Comparison of ENCODE assay signal across 8 cellular contexts in genomic region chr2:120867290-120868231, GRCh38.
DNase-seq lines count a peak whose midpoint lies in the region; ATAC-seq and TF ChIP-seq lines count a peak whose summit lies in the region.

No MANE protein-coding gene starts in this region.

- no peaks in the 10 kb centered on the region for H3K79me2 ChIP-seq in PC-3 (ENCODE audit: low read length)

- H3F3A ChIP-seq in PC-3 (ENCODE audit: low read length, unreplicated experiment), result no peaks in the 10 kb centered on the region

- peak overlapping the region; percentile 76 for H3K4me2 ChIP-seq in PC-3 (ENCODE audit: low read length)

- peak overlapping the region; percentile 58; the same call in 1 of the 2 replicates for H2AFZ ChIP-seq in PC-3 (ENCODE audit: low read length)

- DNase-seq in AG04449 (ENCODE audit: low read depth, low spot score) (no peak), PC-3 (peak; percentile 64), fibroblast of gingiva (ENCODE audit: low read depth) (peak; percentile 75), NCI-H2196 (lab: John Stamatoyannopoulos, UW; ENCODE audit: unreplicated experiment) (no peak), NCI-H526 treated with DMSO at 0.1 percent for 48 hours (lab: John Stamatoyannopoulos, UW) (no peak), NOMO-1 treated with DMSO at 0.1 percent for 48 hours (lab: John Stamatoyannopoulos, UW; ENCODE audit: unreplicated experiment) (no peak)
- no peak for DNase-seq in activated naive CD4-positive, alpha-beta T cell treated with anti-CD3 and anti-CD28 coated beads, Interleukin-2, amount 50 U/mL, for 16 hours

- CTCF ChIA-PET in AG04449 (lab: Yijun Ruan, JAX), result interaction anchor here (0.8 to 3.8 kb wide), 10 partner anchors 10 to 213 kb away, joined by 3 to 21 read pairs (median 6); no protein-coding TSS in a partner anchor
- CTCF ChIA-PET in PC-3 (lab: Charles Lee), result no interaction called here

- peak overlapping the region; percentile 56 for H3K4me3 ChIP-seq in AG04449 (ENCODE audit: low read depth, low read length)
- peak overlapping the region; percentile 46; the same call in 1 of the 2 replicates for H3K4me3 ChIP-seq in PC-3 (ENCODE audit: low read length)
- peak overlapping the region; percentile 55 to 63 for H3K4me3 ChIP-seq in muscle layer of duodenum (ENCODE audit: low read depth in 1 of 2, low read length in 2 of 2)

- no peaks in the 10 kb centered on the region for H3K36me3 ChIP-seq in PC-3 (ENCODE audit: low read depth, low read length)
- H3K36me3 ChIP-seq in muscle layer of duodenum (ENCODE audit: control insufficient read depth in 1 of 2, insufficient read depth in 2 of 2, low read length in 2 of 2), result no peaks in the 10 kb centered on the region

- intact Hi-C loops in PC-3 (cut with micrococcal nuclease), result loop anchor here (5.0 kb wide), 2 partner anchors 70 to 130 kb away; partner anchors contain the start of gene GLI2

- H3K27ac ChIP-seq in PC-3 (ENCODE audit: low read length) (no peak overlapping the region), muscle layer of duodenum (ENCODE audit: low read length) (peak overlapping the region; percentile 74)

- peak; percentile 96 for ATAC-seq in PC-3

- POLR2A ChIA-PET in AG04449 (lab: Yijun Ruan, JAX), result interaction anchor here (0.6 to 2.3 kb wide), 8 partner anchors 12 to 208 kb away, joined by 3 to 5 read pairs (median 3); no protein-coding TSS in a partner anchor
- POLR2A ChIA-PET in PC-3 (lab: Charles Lee; ENCODE audit: unreplicated experiment), result no interaction called here

- no peak overlapping the region for H3K9ac ChIP-seq in PC-3 (ENCODE audit: low read length)

- H3K4me1 ChIP-seq in PC-3 (ENCODE audit: insufficient read depth, low read length), result peaks cover 21% of the 10 kb centered on the region
- H3K4me1 ChIP-seq in muscle layer of duodenum (ENCODE audit: control insufficient read depth in 1 of 2, insufficient read depth in 2 of 2, low read length in 2 of 2), result peaks cover 16% of the 10 kb centered on the region in 2 donors

- no TSS peak for BruUV-seq in PC-3 (replicated peaks; lab: Mats Ljungman, UMichigan)

- no peak for TF ChIP-seq CTCF in AG04449 (IDR thresholded peaks at IDR 0.05; ENCODE audit: insufficient read depth, low read length, missing control alignments)
- no peak for TF ChIP-seq CTCF in PC-3 (conservative IDR thresholded peaks at IDR 0.05; ENCODE audit: low read depth, low read length)

- H3K9me2 ChIP-seq in PC-3 (replicated peaks; ENCODE audit: low read length), result no peaks in the 10 kb centered on the region

- H3K9me3 ChIP-seq in PC-3 (ENCODE audit: low read length), result no peaks in the 10 kb centered on the region
- no peaks in the 10 kb centered on the region for H3K9me3 ChIP-seq in muscle layer of duodenum (ENCODE audit: control insufficient read depth in 1 of 2, low read length in 2 of 2)

- H3K27me3 ChIP-seq in PC-3 (ENCODE audit: low read length), result no peaks in the 10 kb centered on the region
- no peaks in the 10 kb centered on the region for H3K27me3 ChIP-seq in muscle layer of duodenum (ENCODE audit: low read depth, low read length)

- H4K20me1 ChIP-seq in PC-3 (ENCODE audit: low read length), result no peaks in the 10 kb centered on the region

Comparison
In these comparisons a context has a peak if more than half of its experiments do, and no peak if none do; other contexts are left out.
1. DNase-seq: peak in PC-3 (single experiment) and fibroblast of gingiva (single experiment); none in AG04449 (single experiment), NCI-H2196 (single experiment), NCI-H526 treated with DMSO at 0.1 percent for 48 hours (single experiment), NOMO-1 treated with DMSO at 0.1 percent for 48 hours (single experiment) and activated naive CD4-positive, alpha-beta T cell treated with anti-CD3 and anti-CD28 coated beads, Interleukin-2, amount 50 U/mL, for 16 hours (single experiment).
2. Peak in every context shown above with its lines, with median percentiles within 50 percentile points of each other: H3K4me3 ChIP-seq.